ENCODE assay signal across 23 cellular contexts in genomic region chr21:29753216-29753615, GRCh38.
"Had no signal": no experiment of that assay in that cellular context is flagged by ENCODE, and none has a peak within 500 bp of the region (broad histone marks: within the 10 kb centered on the region; RNA-seq: fewer than 3 reads in every experiment).

No MANE protein-coding gene starts in this region.

- H3K27ac ChIP-seq: cardiac muscle cell, esophagus squamous epithelium, gastrocnemius medialis, left ventricle myocardium inferior, ovary, psoas muscle, skin epidermis, tibial artery, WERI-Rb-1 had no signal

- H3K9me3 ChIP-seq: esophagus squamous epithelium, gastrocnemius medialis, left ventricle myocardium inferior, ovary, psoas muscle, tibial artery had no signal

- H3K4me1 Mint-ChIP-seq: activated CD4-positive, alpha-beta T cell treated with anti-CD3 and anti-CD28 coated beads, Interleukin-2, amount 10 ng/mL, durations not matched to agents 7 days and 5 days; activated CD8-positive, alpha-beta memory T cell treated with anti-CD3 and anti-CD28 coated beads, Interleukin-2, amount 10 ng/mL, durations not matched to agents 7 days and 5 days; activated naive CD4-positive, alpha-beta T cell treated with anti-CD3 and anti-CD28 coated beads, Interleukin-2, amount 50 U/mL, for 24 hours; T-cell had no signal

- DNase-seq: activated CD4-positive, alpha-beta T cell treated with anti-CD3 and anti-CD28 coated beads, Interleukin-2, amount 10 ng/mL, durations not matched to agents 7 days and 5 days; activated CD4-positive, CD25-positive, alpha-beta regulatory T cell treated with anti-CD3 and anti-CD28 coated beads, Interleukin-2, amount 50 U/mL, for 72 hours; activated CD8-positive, alpha-beta memory T cell treated with anti-CD3 and anti-CD28 coated beads, Interleukin-2, amount 10 ng/mL, durations not matched to agents 7 days and 5 days; activated CD8-positive, alpha-beta T cell treated with anti-CD3 and anti-CD28 coated beads for 36 hours; activated effector memory CD4-positive, alpha-beta T cell treated with anti-CD3 and anti-CD28 coated beads, Interleukin-2, amount 50 U/mL, for 16 hours; activated T-cell treated with anti-CD3 and anti-CD28 coated beads for 4 hours; aorta; esophagus squamous epithelium; gastrocnemius medialis; hippocampal formation; left ventricle myocardium inferior; ovary; psoas muscle; right cardiac atrium; stimulated activated CD4-positive, alpha-beta T cell treated with anti-CD3 and anti-CD28 coated beads, Interleukin-1b, Interleukin-23, amount 100 ng/mL, for 48 hours; T-cell; tibial artery; WERI-Rb-1 had no signal

- H3K27me3 Mint-ChIP-seq: activated CD8-positive, alpha-beta memory T cell treated with anti-CD3 and anti-CD28 coated beads, Interleukin-2, amount 10 ng/mL, durations not matched to agents 7 days and 5 days; activated naive CD4-positive, alpha-beta T cell treated with anti-CD3 and anti-CD28 coated beads, Interleukin-2, amount 50 U/mL, for 24 hours; natural killer cell treated with Interleukin-12 subunit alpha and Interleukin-12 subunit beta and Interleukin-15 and Interleukin-18, amount 100 ng/mL, for 72 hours; stimulated activated naive CD8-positive, alpha-beta T cell treated with anti-CD3 and anti-CD28 coated beads, Interleukin-15, Interleukin-2, amounts not matched to agents 100 ng/mL and 50 ng/mL, for 24 hours; T-cell had no signal

- H3K9me3 Mint-ChIP-seq: activated CD4-positive, alpha-beta T cell treated with anti-CD3 and anti-CD28 coated beads, Interleukin-2, amount 10 ng/mL, durations not matched to agents 7 days and 5 days; activated CD8-positive, alpha-beta T cell treated with anti-CD3 and anti-CD28 coated beads for 36 hours; activated naive CD4-positive, alpha-beta T cell treated with anti-CD3 and anti-CD28 coated beads, Interleukin-2, amount 50 U/mL, for 24 hours; natural killer cell treated with Interleukin-12 subunit alpha and Interleukin-12 subunit beta and Interleukin-15 and Interleukin-18, amount 100 ng/mL, for 72 hours; stimulated activated naive CD8-positive, alpha-beta T cell treated with anti-CD3 and anti-CD28 coated beads, Interleukin-15, Interleukin-2, amounts not matched to agents 100 ng/mL and 50 ng/mL, for 24 hours; T-cell had no signal

- H3K4me3 ChIP-seq: cardiac muscle cell, esophagus squamous epithelium, gastrocnemius medialis, left ventricle myocardium inferior, ovary, psoas muscle, skin epidermis, tibial artery had no signal

- H3K36me3 Mint-ChIP-seq: activated CD8-positive, alpha-beta memory T cell treated with anti-CD3 and anti-CD28 coated beads, Interleukin-2, amount 10 ng/mL, durations not matched to agents 7 days and 5 days; activated naive CD4-positive, alpha-beta T cell treated with anti-CD3 and anti-CD28 coated beads, Interleukin-2, amount 50 U/mL, for 24 hours; natural killer cell treated with Interleukin-12 subunit alpha and Interleukin-12 subunit beta and Interleukin-15 and Interleukin-18, amount 100 ng/mL, for 72 hours; T-cell had no signal

- ATAC-seq: activated CD8-positive, alpha-beta memory T cell treated with anti-CD3 and anti-CD28 coated beads, Interleukin-2, amount 10 ng/mL, durations not matched to agents 7 days and 5 days; activated CD8-positive, alpha-beta T cell treated with anti-CD3 and anti-CD28 coated beads for 36 hours; gastrocnemius medialis; natural killer cell treated with Interleukin-12 subunit alpha and Interleukin-12 subunit beta and Interleukin-15 and Interleukin-18, amount 100 ng/mL, for 72 hours; psoas muscle; right cardiac atrium; T-cell had no signal

- H3K4me3 Mint-ChIP-seq: activated CD4-positive, alpha-beta T cell treated with anti-CD3 and anti-CD28 coated beads, Interleukin-2, amount 10 ng/mL, durations not matched to agents 7 days and 5 days; activated CD8-positive, alpha-beta memory T cell treated with anti-CD3 and anti-CD28 coated beads, Interleukin-2, amount 10 ng/mL, durations not matched to agents 7 days and 5 days; activated CD8-positive, alpha-beta T cell treated with anti-CD3 and anti-CD28 coated beads for 36 hours; activated naive CD4-positive, alpha-beta T cell treated with anti-CD3 and anti-CD28 coated beads, Interleukin-2, amount 50 U/mL, for 24 hours; natural killer cell treated with Interleukin-12 subunit alpha and Interleukin-12 subunit beta and Interleukin-15 and Interleukin-18, amount 100 ng/mL, for 72 hours; stimulated activated naive CD8-positive, alpha-beta T cell treated with anti-CD3 and anti-CD28 coated beads, Interleukin-15, Interleukin-2, amounts not matched to agents 100 ng/mL and 50 ng/mL, for 24 hours; T-cell had no signal

- H3K36me3 ChIP-seq: cardiac muscle cell, esophagus squamous epithelium, gastrocnemius medialis, left ventricle myocardium inferior, ovary, tibial artery, WERI-Rb-1 had no signal

- H3K27me3 ChIP-seq: cardiac muscle cell, esophagus squamous epithelium, gastrocnemius medialis, ovary, tibial artery had no signal

- H3K27ac Mint-ChIP-seq: activated CD4-positive, alpha-beta T cell treated with anti-CD3 and anti-CD28 coated beads, Interleukin-2, amount 10 ng/mL, durations not matched to agents 7 days and 5 days; activated CD8-positive, alpha-beta memory T cell treated with anti-CD3 and anti-CD28 coated beads, Interleukin-2, amount 10 ng/mL, durations not matched to agents 7 days and 5 days; activated CD8-positive, alpha-beta T cell treated with anti-CD3 and anti-CD28 coated beads for 36 hours; activated naive CD4-positive, alpha-beta T cell treated with anti-CD3 and anti-CD28 coated beads, Interleukin-2, amount 50 U/mL, for 24 hours; natural killer cell treated with Interleukin-12 subunit alpha and Interleukin-12 subunit beta and Interleukin-15 and Interleukin-18, amount 100 ng/mL, for 72 hours; stimulated activated naive CD8-positive, alpha-beta T cell treated with anti-CD3 and anti-CD28 coated beads, Interleukin-15, Interleukin-2, amounts not matched to agents 100 ng/mL and 50 ng/mL, for 24 hours; T-cell had no signal
